In genomic region chr16:81516478-81517149, GRCh38 we compare ENCODE assay signal across 21 cellular contexts.
DNase-seq lines count a peak whose midpoint lies in the region; ATAC-seq, FAIRE-seq and TF ChIP-seq lines count a peak whose summit lies in the region.
"Had no signal": no experiment of that assay in that cellular context is flagged by ENCODE, and none has a peak within 500 bp of the region (broad histone marks: within the 10 kb centered on the region; RNA-seq: fewer than 3 reads in every experiment).

No MANE protein-coding gene starts in this region.

- in situ Hi-C loops in K562 (cut with MboI) = no loop called here

- no peaks in the 10 kb centered on the region for H3K9me3 Mint-ChIP-seq in activated CD8-positive, alpha-beta T cell treated with anti-CD3 and anti-CD28 coated beads, Interleukin-2, amount 10 ng/mL, durations not matched to agents 7 days and 5 days (ENCODE audit: insufficient read depth)
- no peaks in the 10 kb centered on the region for H3K9me3 Mint-ChIP-seq in activated CD8-positive, alpha-beta T cell treated with anti-CD3 and anti-CD28 coated beads for 36 hours
- H3K9me3 Mint-ChIP-seq in stimulated activated naive B cell treated with anti-CD40 and anti-IgM and Interleukin-4, amounts not matched to agents 10 μg/mL and 1 μg/mL and 100 μg/mL, for 72 hours = no peaks in the 10 kb centered on the region

- 89% methylated on average over 14 of the region's 14 CpGs for WGBS in K562 (ENCODE audit: insufficient coverage, low coverage, missing lambda C conversion rate)
- WGBS in liver = 92% methylated on average over 14 of the region's 14 CpGs

- FAIRE-seq in K562 (lab: Jason Lieb, UNC) = no peak
- FAIRE-seq: astrocyte, colon, GM12878 had no signal

- no peak for TF ChIP-seq POLR2A in K562 (conservative IDR thresholded peaks at IDR 0.05)

- H3K9me3 ChIP-seq in K562 (replicated peaks; ENCODE audit: control insufficient read depth, insufficient read depth, low read depth, low read length) (no peaks in the 10 kb centered on the region), liver (ENCODE audit: control insufficient read depth in 4 of 4, low read length in 3 of 4) (no peaks in the 10 kb centered on the region)
- H3K9me3 ChIP-seq: left lung, suprapubic skin had no signal

- H3K4me3 Mint-ChIP-seq in activated CD8-positive, alpha-beta T cell treated with anti-CD3 and anti-CD28 coated beads, Interleukin-2, amount 10 ng/mL, durations not matched to agents 7 days and 5 days = no peak overlapping the region
- H3K4me3 Mint-ChIP-seq in activated CD8-positive, alpha-beta T cell treated with anti-CD3 and anti-CD28 coated beads for 36 hours = no peak overlapping the region
- H3K4me3 Mint-ChIP-seq in stimulated activated naive B cell treated with anti-CD40 and anti-IgM and Interleukin-4, amounts not matched to agents 10 μg/mL and 1 μg/mL and 100 μg/mL, for 72 hours = no peak overlapping the region

- CTCF ChIA-PET in activated CD8-positive, alpha-beta T cell treated with anti-CD3 and anti-CD28 coated beads, Interleukin-2, amount 10 ng/mL, durations not matched to agents 7 days and 5 days (lab: Charles Lee) = interaction anchor here (1.2 kb wide), 1 partner anchor 407 kb away, joined by 3 read pairs; no protein-coding TSS in a partner anchor
- CTCF ChIA-PET in activated CD8-positive, alpha-beta T cell treated with anti-CD3 and anti-CD28 coated beads for 36 hours (lab: Charles Lee) = no interaction called here
- CTCF ChIA-PET in K562 (lab: Yijun Ruan, JAX; ENCODE audit: low intra/inter-chr PET ratio) = no interaction called here

- H3K27ac ChIP-seq in K562 (ENCODE audit: extremely low read depth, low read depth, low read length) (peak overlapping the region; percentile 7; the same call in 2 of the 3 replicates), liver (ENCODE audit: low read depth in 1 of 2, low read length in 2 of 2) (no peak overlapping the region)
- H3K27ac ChIP-seq: 22Rv1 had no signal

- no peaks in the 10 kb centered on the region for H3K9me1 ChIP-seq in K562 (ENCODE audit: control insufficient read depth, insufficient read depth, low read length)

- intact Hi-C loops in activated CD8-positive, alpha-beta T cell treated with anti-CD3 and anti-CD28 coated beads for 36 hours (cut with micrococcal nuclease) = no loop called here
- intact Hi-C loops in K562 (cut with micrococcal nuclease) = no loop called here

- BruUV-seq in K562 (replicated peaks; lab: Mats Ljungman, UMichigan) = no TSS peak

- H3K36me3 Mint-ChIP-seq in activated CD8-positive, alpha-beta T cell treated with anti-CD3 and anti-CD28 coated beads, Interleukin-2, amount 10 ng/mL, durations not matched to agents 7 days and 5 days (ENCODE audit: low read depth) = peaks cover 36% of the 10 kb centered on the region
- H3K36me3 Mint-ChIP-seq in activated CD8-positive, alpha-beta T cell treated with anti-CD3 and anti-CD28 coated beads for 36 hours (ENCODE audit: low read depth) = no peaks in the 10 kb centered on the region
- peaks cover 16 to 34% of the 10 kb centered on the region in 2 donors for H3K36me3 Mint-ChIP-seq in stimulated activated naive B cell treated with anti-CD40 and anti-IgM and Interleukin-4, amounts not matched to agents 10 μg/mL and 1 μg/mL and 100 μg/mL, for 72 hours

- H2AFZ ChIP-seq in K562 (ENCODE audit: low read depth, low read length) = no peak overlapping the region

- no peak for TF ChIP-seq RAD21 in K562 (CRISPR knock-in tag; conservative IDR thresholded peaks at IDR 0.05 in 1 of 2, IDR thresholded peaks at IDR 0.05 in 1 of 2)
- TF ChIP-seq RAD21 in liver (IDR thresholded peaks at IDR 0.05) = no peak

- H3K79me2 ChIP-seq in K562 (ENCODE audit: control insufficient read depth, insufficient read depth, low read length) = peaks cover 78% of the 10 kb centered on the region

- no peak for TF ChIP-seq CTCF in activated CD8-positive, alpha-beta T cell treated with anti-CD3 and anti-CD28 coated beads for 36 hours (IDR thresholded peaks at IDR 0.05)
- TF ChIP-seq CTCF in K562 (IDR thresholded peaks at IDR 0.05 in 2 of 3, conservative IDR thresholded peaks at IDR 0.05 in 1 of 3; ENCODE audit: insufficient read depth in 2 of 3, low read depth in 1 of 3, low read length in 3 of 3) = no peak
- no peak for TF ChIP-seq CTCF in liver (IDR thresholded peaks at IDR 0.05; ENCODE audit: low read depth, low read length, missing input control)

- H3K27me3 Mint-ChIP-seq in activated CD8-positive, alpha-beta T cell treated with anti-CD3 and anti-CD28 coated beads, Interleukin-2, amount 10 ng/mL, durations not matched to agents 7 days and 5 days (ENCODE audit: low read depth) = no peaks in the 10 kb centered on the region
- no peaks in the 10 kb centered on the region for H3K27me3 Mint-ChIP-seq in activated CD8-positive, alpha-beta T cell treated with anti-CD3 and anti-CD28 coated beads for 36 hours
- H3K27me3 Mint-ChIP-seq in stimulated activated naive B cell treated with anti-CD40 and anti-IgM and Interleukin-4, amounts not matched to agents 10 μg/mL and 1 μg/mL and 100 μg/mL, for 72 hours = no peaks in the 10 kb centered on the region

- no peak for ATAC-seq in activated CD8-positive, alpha-beta T cell treated with anti-CD3 and anti-CD28 coated beads, Interleukin-2, amount 10 ng/mL, durations not matched to agents 7 days and 5 days
- no peak for ATAC-seq in activated CD8-positive, alpha-beta T cell treated with anti-CD3 and anti-CD28 coated beads for 36 hours
- ATAC-seq in K562 (no peak), GM18868 (IDR thresholded peaks at IDR 0.05; ENCODE audit: unreplicated experiment) (no peak)
- ATAC-seq in stimulated activated naive B cell treated with anti-CD40 and anti-IgM and Interleukin-4, amounts not matched to agents 10 μg/mL and 1 μg/mL and 100 μg/mL, for 72 hours (replicated peaks) = no peak
- ATAC-seq: GM12878, left lung had no signal

- peaks cover 6% of the 10 kb centered on the region; the same call in 1 of the 2 replicates for H4K20me1 ChIP-seq in K562 (replicated peaks; ENCODE audit: control insufficient read depth, insufficient read depth, low read length)

- H3K4me2 ChIP-seq in K562 (ENCODE audit: insufficient read depth, low read length) = no peak overlapping the region
- H3K4me2 ChIP-seq: smooth muscle cell had no signal

- POLR2A ChIA-PET in activated CD8-positive, alpha-beta T cell treated with anti-CD3 and anti-CD28 coated beads, Interleukin-2, amount 10 ng/mL, durations not matched to agents 7 days and 5 days (lab: Charles Lee) = interaction anchor here (0.6 kb wide), 1 partner anchor 59 kb away, joined by 3 read pairs; no protein-coding TSS in a partner anchor
- POLR2A ChIA-PET in activated CD8-positive, alpha-beta T cell treated with anti-CD3 and anti-CD28 coated beads for 36 hours (lab: Charles Lee) = no interaction called here
- POLR2A ChIA-PET in K562 (lab: Yijun Ruan, JAX) = interaction anchor here (0.8 to 2.2 kb wide), 3 partner anchors 11 to 23 kb away, joined by 3 to 15 read pairs (median 6); no protein-coding TSS in a partner anchor

- H3K27ac Mint-ChIP-seq in activated CD8-positive, alpha-beta T cell treated with anti-CD3 and anti-CD28 coated beads, Interleukin-2, amount 10 ng/mL, durations not matched to agents 7 days and 5 days = peak overlapping the region; percentile 49
- H3K27ac Mint-ChIP-seq in activated CD8-positive, alpha-beta T cell treated with anti-CD3 and anti-CD28 coated beads for 36 hours = no peak overlapping the region
- H3K27ac Mint-ChIP-seq in stimulated activated naive B cell treated with anti-CD40 and anti-IgM and Interleukin-4, amounts not matched to agents 10 μg/mL and 1 μg/mL and 100 μg/mL, for 72 hours = peak overlapping the region; percentile 76

- no peak for DNase-seq in activated CD8-positive, alpha-beta T cell treated with anti-CD3 and anti-CD28 coated beads, Interleukin-2, amount 10 ng/mL, durations not matched to agents 7 days and 5 days
- DNase-seq in activated CD8-positive, alpha-beta T cell treated with anti-CD3 and anti-CD28 coated beads for 36 hours = no peak
- DNase-seq in K562 (ENCODE audit: extremely low read depth in 1 of 4, low spot score in 3 of 4) (no peak), HPDE6-E6E7 (ENCODE audit: extremely low spot score) (no peak), SKM-1 treated with dmso at 0.1 percent for 144 hours (lab: John Stamatoyannopoulos, UW; ENCODE audit: unreplicated experiment) (no peak)
- no peak for DNase-seq in stimulated activated naive B cell treated with anti-CD40 and anti-IgM and Interleukin-4, amounts not matched to agents 10 μg/mL and 1 μg/mL and 100 μg/mL, for 72 hours
- DNase-seq: activated CD4-positive, alpha-beta T cell treated with anti-CD3 and anti-CD28 coated beads for 4 hours; activated CD8-positive, alpha-beta memory T cell treated with anti-CD3 and anti-CD28 coated beads, Interleukin-2, amount 50 U/mL, for 4 hours; GF-D8; left lung; NCI-H1417 treated with DMSO at 0.1 percent for 48 hours; NCI-H2171 treated with DMSO at 0.1 percent for 48 hours; stimulated activated CD4-positive, alpha-beta T cell treated with anti-CD3 and anti-CD28 coated beads, Interleukin-4, amount 100 ng/mL, for 4 hours had no signal

- no peaks in the 10 kb centered on the region for H3K27me3 ChIP-seq in K562 (ENCODE audit: control insufficient read depth in 2 of 2, insufficient read depth in 2 of 2, low read length in 2 of 2)
- no peaks in the 10 kb centered on the region for H3K27me3 ChIP-seq in liver (ENCODE audit: control insufficient read depth in 4 of 4, insufficient read depth in 4 of 4, low read length in 3 of 4)
- H3K27me3 ChIP-seq: left lung, suprapubic skin had no signal

- H3K4me1 Mint-ChIP-seq in activated CD8-positive, alpha-beta T cell treated with anti-CD3 and anti-CD28 coated beads, Interleukin-2, amount 10 ng/mL, durations not matched to agents 7 days and 5 days (ENCODE audit: low read depth) = peaks cover 65% of the 10 kb centered on the region
- peaks cover 34% of the 10 kb centered on the region for H3K4me1 Mint-ChIP-seq in activated CD8-positive, alpha-beta T cell treated with anti-CD3 and anti-CD28 coated beads for 36 hours (ENCODE audit: low read depth)
- H3K4me1 Mint-ChIP-seq in stimulated activated naive B cell treated with anti-CD40 and anti-IgM and Interleukin-4, amounts not matched to agents 10 μg/mL and 1 μg/mL and 100 μg/mL, for 72 hours = peaks cover 48 to 80% of the 10 kb centered on the region in 2 donors

- H3K4me3 ChIP-seq in K562 (no peak overlapping the region), liver (ENCODE audit: low read depth in 1 of 3, low read length in 3 of 3) (no peak overlapping the region)
- H3K4me3 ChIP-seq: GM12878, left lung, smooth muscle cell, suprapubic skin had no signal

- TF ChIP-seq EP300 in K562 (IDR thresholded peaks at IDR 0.05; ENCODE audit: low read length) = no peak

- H3K9ac ChIP-seq in K562 (ENCODE audit: insufficient read depth in 1 of 2, low read depth in 2 of 2, low read length in 2 of 2) (peak overlapping the region in 1 of 2 experiments; percentile 53; a peak in 2 of 4 replicates), liver (ENCODE audit: low read depth in 1 of 2, low read length in 2 of 2) (no peak overlapping the region)

- H3K36me3 ChIP-seq in K562 (ENCODE audit: control insufficient read depth, insufficient read depth, low read length) (peaks cover 28% of the 10 kb centered on the region; the same call in 2 of the 3 replicates), liver (ENCODE audit: control insufficient read depth in 4 of 4, insufficient read depth in 3 of 4, low read depth in 1 of 4, low read length in 3 of 4) (peaks cover 0 to 2% (median 0%) of the 10 kb centered on the region in 4 donors)
- H3K36me3 ChIP-seq: suprapubic skin had no signal

- H3K4me1 ChIP-seq in K562 (replicated peaks in 1 of 2; ENCODE audit: control insufficient read depth in 2 of 2, insufficient read depth in 2 of 2, low read length in 2 of 2) (peaks cover 18 to 26% of the 10 kb centered on the region in 2 experiments; a peak in 4 of 5 replicates), liver (ENCODE audit: control insufficient read depth in 4 of 4, insufficient read depth in 4 of 4, low read length in 3 of 4) (peaks cover 11 to 26% (median 18%) of the 10 kb centered on the region in 4 donors)
